In the genomic region with DNA sequence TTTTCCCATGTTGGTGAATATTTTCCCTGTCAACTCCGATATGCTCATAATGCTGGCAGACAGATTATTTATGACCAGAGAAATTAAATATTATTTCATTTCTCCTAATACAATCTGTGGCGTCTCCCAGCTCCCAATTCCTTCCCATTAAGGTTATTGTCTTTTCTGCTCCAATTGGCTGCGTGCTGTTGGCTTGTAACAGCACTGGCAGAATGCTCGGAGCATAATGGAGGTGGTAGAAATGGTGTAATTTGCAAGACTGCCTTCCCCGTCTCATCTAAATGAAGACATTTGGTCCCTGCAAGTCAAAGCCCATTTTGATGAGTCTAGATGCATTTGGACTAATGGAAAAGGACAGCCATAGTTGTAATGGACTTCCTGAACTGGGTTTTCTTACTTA, we compare ENCODE assay signal across 7 cellular contexts.
"Had no signal": no experiment of that assay in that cellular context is flagged by ENCODE, and none has a peak within 500 bp of the region (broad histone marks: within the 10 kb centered on the region; RNA-seq: fewer than 3 reads in every experiment).

No MANE protein-coding gene starts in this region.

- H3K9me3 Mint-ChIP-seq: GM23338, H9 had no signal

- DNase-seq: H9, HCEC 1CT, IMR-90, KG1 had no signal

- H3K27ac Mint-ChIP-seq: GM23338 had no signal

- FAIRE-seq: HTR-8/SVneo, K562 had no signal

- ATAC-seq: GM23338, K562 had no signal

- H3K4me3 ChIP-seq: GM23338, K562 had no signal

- H3K4me3 Mint-ChIP-seq: GM23338, H9 had no signal

- H3K4me2 ChIP-seq: GM23338 had no signal
